6 cellular contexts compared by ENCODE assay signal in genomic region chr6:12456343-12456742, GRCh38.
"Had no signal": no experiment of that assay in that cellular context is flagged by ENCODE, and none has a peak within 500 bp of the region (broad histone marks: within the 10 kb centered on the region; RNA-seq: fewer than 3 reads in every experiment).

No MANE protein-coding gene starts in this region.

- H3K4me3 ChIP-seq: GM23248 had no signal

- H3K27ac ChIP-seq: GM23248 had no signal

- FAIRE-seq: H54, HTR-8/SVneo had no signal

- DNase-seq: GM23248, GOT3, H9, HCEC 1CT had no signal

- H2AFZ ChIP-seq: GM23248 had no signal

- H3K9ac ChIP-seq: GM23248 had no signal
